ENCODE assay signal across 1 cellular context in the genomic region with DNA sequence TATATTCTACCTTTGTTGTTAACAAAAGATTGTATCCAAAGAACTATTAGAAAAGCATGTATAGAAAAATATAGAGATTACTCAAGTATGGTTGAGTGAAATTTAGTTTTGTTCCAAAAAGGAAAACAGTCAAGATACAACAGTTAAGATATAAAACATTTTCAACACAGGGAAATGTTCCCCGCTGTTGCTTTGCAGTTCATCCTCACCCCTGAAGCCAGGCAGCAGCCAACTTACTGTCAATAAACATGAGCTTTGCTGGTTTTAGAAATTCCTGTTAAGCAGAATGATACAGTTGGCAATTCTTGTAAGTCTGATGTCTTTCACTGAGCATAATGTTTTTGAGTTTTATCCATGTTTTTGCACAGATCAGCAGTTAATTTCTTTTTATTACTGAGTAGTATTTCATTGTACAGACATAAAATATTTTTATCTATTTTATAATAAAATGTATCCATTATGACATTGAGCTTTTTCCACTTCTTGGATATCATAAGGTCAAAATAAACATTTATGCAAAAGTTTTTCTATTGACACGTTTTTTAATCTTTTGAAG.
TF ChIP-seq lines count a peak whose summit lies in the region.

No MANE protein-coding gene starts in this region.

TF ChIP-seq in HepG2, 621 proteins besides CTCF, POLR2A, EP300 and RAD21:
- TF ChIP-seq MED8 (CRISPR knock-in tag; IDR thresholded peaks at IDR 0.05; ENCODE audit: insufficient replicate concordance) = no peak
- peak; percentile 42 to 74; a peak in 2 of 4 replicates for TF ChIP-seq MAFK (conservative IDR thresholded peaks at IDR 0.05 in 1 of 2, IDR thresholded peaks at IDR 0.05 in 1 of 2; ENCODE audit: low read length in 2 of 2)
- peak; percentile 58 for TF ChIP-seq MAFF (IDR thresholded peaks at IDR 0.05; ENCODE audit: low read depth, low read length)
- TF ChIP-seq, protein P1, sequence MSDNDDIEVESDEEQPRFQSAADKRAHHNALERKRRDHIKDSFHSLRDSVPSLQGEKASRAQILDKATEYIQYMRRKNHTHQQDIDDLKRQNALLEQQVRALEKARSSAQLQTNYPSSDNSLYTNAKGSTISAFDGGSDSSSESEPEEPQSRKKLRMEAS (IDR thresholded peaks at IDR 0.05) = no peak
- TF ChIP-seq CBX1 (IDR thresholded peaks at IDR 0.05; ENCODE audit: low read depth) = no peak
- no peak for TF ChIP-seq ARNT2 (CRISPR knock-in tag; IDR thresholded peaks at IDR 0.05; ENCODE audit: low read depth)
- no peak for TF ChIP-seq ZBTB7A (CRISPR knock-in tag; IDR thresholded peaks at IDR 0.05)
- TF ChIP-seq, protein P2, sequence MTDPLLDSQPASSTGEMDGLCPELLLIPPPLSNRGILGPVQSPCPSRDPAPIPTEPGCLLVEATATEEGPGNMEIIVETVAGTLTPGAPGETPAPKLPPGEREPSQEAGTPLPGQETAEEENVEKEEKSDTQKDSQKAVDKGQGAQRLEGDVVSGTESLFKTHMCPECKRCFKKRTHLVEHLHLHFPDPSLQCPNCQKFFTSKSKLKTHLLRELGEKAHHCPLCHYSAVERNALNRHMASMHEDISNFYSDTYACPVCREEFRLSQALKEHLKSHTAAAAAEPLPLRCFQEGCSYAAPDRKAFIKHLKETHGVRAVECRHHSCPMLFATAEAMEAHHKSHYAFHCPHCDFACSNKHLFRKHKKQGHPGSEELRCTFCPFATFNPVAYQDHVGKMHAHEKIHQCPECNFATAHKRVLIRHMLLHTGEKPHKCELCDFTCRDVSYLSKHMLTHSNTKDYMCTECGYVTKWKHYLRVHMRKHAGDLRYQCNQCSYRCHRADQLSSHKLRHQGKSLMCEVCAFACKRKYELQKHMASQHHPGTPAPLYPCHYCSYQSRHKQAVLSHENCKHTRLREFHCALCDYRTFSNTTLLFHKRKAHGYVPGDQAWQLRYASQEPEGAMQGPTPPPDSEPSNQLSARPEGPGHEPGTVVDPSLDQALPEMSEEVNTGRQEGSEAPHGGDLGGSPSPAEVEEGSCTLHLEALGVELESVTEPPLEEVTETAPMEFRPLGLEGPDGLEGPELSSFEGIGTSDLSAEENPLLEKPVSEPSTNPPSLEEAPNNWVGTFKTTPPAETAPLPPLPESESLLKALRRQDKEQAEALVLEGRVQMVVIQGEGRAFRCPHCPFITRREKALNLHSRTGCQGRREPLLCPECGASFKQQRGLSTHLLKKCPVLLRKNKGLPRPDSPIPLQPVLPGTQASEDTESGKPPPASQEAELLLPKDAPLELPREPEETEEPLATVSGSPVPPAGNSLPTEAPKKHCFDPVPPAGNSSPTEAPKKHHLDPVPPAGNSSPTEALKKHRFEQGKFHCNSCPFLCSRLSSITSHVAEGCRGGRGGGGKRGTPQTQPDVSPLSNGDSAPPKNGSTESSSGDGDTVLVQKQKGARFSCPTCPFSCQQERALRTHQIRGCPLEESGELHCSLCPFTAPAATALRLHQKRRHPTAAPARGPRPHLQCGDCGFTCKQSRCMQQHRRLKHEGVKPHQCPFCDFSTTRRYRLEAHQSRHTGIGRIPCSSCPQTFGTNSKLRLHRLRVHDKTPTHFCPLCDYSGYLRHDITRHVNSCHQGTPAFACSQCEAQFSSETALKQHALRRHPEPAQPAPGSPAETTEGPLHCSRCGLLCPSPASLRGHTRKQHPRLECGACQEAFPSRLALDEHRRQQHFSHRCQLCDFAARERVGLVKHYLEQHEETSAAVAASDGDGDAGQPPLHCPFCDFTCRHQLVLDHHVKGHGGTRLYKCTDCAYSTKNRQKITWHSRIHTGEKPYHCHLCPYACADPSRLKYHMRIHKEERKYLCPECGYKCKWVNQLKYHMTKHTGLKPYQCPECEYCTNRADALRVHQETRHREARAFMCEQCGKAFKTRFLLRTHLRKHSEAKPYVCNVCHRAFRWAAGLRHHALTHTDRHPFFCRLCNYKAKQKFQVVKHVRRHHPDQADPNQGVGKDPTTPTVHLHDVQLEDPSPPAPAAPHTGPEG (CRISPR knock-in tag; IDR thresholded peaks at IDR 0.05) = no peak
- no peak for TF ChIP-seq SMARCC2 (IDR thresholded peaks at IDR 0.05)
- TF ChIP-seq HNRNPK (IDR thresholded peaks at IDR 0.05; ENCODE audit: low read depth, low read length, poor library complexity, severe bottlenecking) = no peak
- TF ChIP-seq NR3C1 (CRISPR knock-in tag; IDR thresholded peaks at IDR 0.05) = no peak
- TF ChIP-seq ZZZ3 (CRISPR knock-in tag; IDR thresholded peaks at IDR 0.05; ENCODE audit: borderline replicate concordance) = no peak
- TF ChIP-seq, protein P3, sequence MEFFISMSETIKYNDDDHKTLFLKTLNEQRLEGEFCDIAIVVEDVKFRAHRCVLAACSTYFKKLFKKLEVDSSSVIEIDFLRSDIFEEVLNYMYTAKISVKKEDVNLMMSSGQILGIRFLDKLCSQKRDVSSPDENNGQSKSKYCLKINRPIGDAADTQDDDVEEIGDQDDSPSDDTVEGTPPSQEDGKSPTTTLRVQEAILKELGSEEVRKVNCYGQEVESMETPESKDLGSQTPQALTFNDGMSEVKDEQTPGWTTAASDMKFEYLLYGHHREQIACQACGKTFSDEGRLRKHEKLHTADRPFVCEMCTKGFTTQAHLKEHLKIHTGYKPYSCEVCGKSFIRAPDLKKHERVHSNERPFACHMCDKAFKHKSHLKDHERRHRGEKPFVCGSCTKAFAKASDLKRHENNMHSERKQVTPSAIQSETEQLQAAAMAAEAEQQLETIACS (CRISPR knock-in tag; IDR thresholded peaks at IDR 0.05) = no peak
- TF ChIP-seq ZEB1 (IDR thresholded peaks at IDR 0.05; ENCODE audit: insufficient replicate concordance, low read depth) = no peak
TF ChIP-seq in HepG2: peak in this region for 2.
